Comparison of ENCODE assay signal across 1 cellular context in the genomic region with DNA sequence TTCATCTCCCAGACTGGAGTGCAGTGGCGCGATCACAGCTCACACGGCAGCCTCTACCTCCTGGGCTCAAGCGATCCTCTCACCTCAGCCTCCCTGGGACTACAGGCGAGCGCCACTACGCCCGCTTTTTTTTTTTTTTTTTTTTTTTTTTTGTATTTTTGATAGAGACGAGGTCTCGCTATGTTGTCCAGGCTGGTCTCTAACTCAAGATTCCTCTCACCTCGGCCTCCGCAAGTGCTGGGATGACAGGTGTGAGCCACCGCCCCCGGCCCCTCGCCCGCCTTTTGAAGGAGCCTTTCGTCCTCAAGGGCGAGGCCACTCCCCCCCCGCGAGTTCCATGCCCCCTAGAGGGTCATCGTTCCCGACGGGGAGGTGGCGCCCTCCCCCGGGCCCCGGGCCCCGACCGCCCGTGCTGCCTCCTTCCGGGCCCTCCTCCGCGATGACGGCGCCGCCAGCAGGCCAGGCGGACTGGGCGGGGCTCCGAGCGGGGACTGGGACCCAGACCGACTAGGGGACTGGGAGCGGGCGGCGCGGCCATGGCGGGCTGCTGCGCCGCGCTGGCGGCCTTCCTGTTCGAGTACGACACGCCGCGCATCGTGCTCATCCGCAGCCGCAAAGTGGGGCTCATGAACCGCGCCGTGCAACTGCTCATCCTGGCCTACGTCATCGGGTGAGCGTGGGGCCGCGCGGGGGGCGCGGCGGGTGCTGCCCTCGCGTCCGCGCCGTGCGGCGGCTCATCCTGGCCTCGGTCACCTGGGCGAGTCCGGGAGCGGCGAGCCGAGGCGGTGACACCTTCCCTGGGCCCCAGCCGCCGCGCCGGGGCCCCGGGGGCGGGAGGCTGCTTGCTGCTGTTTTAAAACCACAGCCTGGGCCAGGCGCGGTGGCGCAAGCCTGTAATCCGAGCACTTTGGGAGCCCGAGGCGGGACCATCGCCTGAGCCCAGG.
TF ChIP-seq lines count a peak whose summit lies in the region.

A gene with protein sequence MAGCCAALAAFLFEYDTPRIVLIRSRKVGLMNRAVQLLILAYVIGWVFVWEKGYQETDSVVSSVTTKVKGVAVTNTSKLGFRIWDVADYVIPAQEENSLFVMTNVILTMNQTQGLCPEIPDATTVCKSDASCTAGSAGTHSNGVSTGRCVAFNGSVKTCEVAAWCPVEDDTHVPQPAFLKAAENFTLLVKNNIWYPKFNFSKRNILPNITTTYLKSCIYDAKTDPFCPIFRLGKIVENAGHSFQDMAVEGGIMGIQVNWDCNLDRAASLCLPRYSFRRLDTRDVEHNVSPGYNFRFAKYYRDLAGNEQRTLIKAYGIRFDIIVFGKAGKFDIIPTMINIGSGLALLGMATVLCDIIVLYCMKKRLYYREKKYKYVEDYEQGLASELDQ (plus strand): TSS at position 501 of the 944 bp plus-strand sequence. CDS start 36 bp downstream, at position 537.

TF ChIP-seq in HepG2, 621 proteins besides CTCF, POLR2A, EP300 and RAD21 (continued from another document and continues in another):
- TF ChIP-seq, protein P1, sequence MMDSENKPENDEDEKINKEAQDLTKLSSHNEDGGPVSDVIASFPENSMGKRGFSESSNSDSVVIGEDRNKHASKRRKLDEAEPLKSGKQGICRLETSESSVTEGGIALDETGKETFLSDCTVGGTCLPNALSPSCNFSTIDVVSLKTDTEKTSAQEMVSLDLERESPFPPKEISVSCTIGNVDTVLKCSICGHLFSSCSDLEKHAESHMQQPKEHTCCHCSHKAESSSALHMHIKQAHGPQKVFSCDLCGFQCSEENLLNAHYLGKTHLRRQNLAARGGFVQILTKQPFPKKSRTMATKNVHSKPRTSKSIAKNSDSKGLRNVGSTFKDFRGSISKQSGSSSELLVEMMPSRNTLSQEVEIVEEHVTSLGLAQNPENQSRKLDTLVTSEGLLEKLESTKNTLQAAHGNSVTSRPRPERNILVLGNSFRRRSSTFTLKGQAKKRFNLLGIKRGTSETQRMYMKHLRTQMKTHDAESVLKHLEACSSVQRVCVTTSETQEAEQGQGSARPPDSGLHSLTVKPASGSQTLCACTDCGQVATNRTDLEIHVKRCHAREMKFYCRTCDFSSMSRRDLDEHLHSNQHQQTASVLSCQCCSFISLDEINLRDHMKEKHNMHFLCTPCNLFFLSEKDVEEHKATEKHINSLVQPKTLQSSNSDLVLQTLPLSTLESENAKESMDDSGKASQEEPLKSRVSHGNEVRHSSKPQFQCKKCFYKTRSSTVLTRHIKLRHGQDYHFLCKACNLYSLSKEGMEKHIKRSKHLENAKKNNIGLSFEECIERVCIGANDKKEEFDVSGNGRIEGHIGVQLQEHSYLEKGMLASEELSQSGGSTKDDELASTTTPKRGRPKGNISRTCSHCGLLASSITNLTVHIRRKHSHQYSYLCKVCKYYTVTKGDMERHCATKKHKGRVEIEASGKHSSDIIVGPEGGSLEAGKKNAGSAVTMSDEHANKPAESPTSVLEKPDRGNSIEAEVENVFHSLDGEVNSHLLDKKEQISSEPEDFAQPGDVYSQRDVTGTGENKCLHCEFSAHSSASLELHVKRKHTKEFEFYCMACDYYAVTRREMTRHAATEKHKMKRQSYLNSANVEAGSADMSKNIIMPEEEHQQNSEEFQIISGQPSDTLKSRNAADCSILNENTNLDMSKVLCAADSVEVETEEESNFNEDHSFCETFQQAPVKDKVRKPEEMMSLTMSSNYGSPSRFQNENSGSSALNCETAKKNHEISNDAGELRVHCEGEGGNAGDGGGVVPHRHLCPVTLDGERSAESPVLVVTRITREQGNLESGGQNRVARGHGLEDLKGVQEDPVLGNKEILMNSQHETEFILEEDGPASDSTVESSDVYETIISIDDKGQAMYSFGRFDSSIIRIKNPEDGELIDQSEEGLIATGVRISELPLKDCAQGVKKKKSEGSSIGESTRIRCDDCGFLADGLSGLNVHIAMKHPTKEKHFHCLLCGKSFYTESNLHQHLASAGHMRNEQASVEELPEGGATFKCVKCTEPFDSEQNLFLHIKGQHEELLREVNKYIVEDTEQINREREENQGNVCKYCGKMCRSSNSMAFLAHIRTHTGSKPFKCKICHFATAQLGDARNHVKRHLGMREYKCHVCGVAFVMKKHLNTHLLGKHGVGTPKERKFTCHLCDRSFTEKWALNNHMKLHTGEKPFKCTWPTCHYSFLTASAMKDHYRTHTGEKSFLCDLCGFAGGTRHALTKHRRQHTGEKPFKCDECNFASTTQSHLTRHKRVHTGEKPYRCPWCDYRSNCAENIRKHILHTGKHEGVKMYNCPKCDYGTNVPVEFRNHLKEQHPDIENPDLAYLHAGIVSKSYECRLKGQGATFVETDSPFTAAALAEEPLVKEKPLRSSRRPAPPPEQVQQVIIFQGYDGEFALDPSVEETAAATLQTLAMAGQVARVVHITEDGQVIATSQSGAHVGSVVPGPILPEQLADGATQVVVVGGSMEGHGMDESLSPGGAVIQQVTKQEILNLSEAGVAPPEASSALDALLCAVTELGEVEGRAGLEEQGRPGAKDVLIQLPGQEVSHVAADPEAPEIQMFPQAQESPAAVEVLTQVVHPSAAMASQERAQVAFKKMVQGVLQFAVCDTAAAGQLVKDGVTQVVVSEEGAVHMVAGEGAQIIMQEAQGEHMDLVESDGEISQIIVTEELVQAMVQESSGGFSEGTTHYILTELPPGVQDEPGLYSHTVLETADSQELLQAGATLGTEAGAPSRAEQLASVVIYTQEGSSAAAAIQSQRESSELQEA (CRISPR knock-in tag; IDR thresholded peaks at IDR 0.05; ENCODE audit: not compliant biosample characterization): no peak
- TF ChIP-seq ZNF468 (CRISPR knock-in tag; IDR thresholded peaks at IDR 0.05) (no peak; the same call in 1 of the 2 replicates), ZNF256 (CRISPR knock-in tag; conservative IDR thresholded peaks at IDR 0.05) (no peak), ZNF232 (CRISPR knock-in tag; IDR thresholded peaks at IDR 0.05; ENCODE audit: borderline replicate concordance) (no peak; the same call in 1 of the 2 replicates), PHF21A (CRISPR knock-in tag; IDR thresholded peaks at IDR 0.05) (0 out of 2 replicates have a peak, but pooled peaks have one; percentile 24), ZNF782 (CRISPR knock-in tag; IDR thresholded peaks at IDR 0.05; ENCODE audit: borderline replicate concordance) (no peak), ZSCAN31 (CRISPR knock-in tag; IDR thresholded peaks at IDR 0.05; ENCODE audit: low read depth) (peak; percentile 94), ZMAT5 (CRISPR knock-in tag; IDR thresholded peaks at IDR 0.05; ENCODE audit: borderline replicate concordance, low read depth) (no peak), PHB2 (IDR thresholded peaks at IDR 0.05; ENCODE audit: partially characterized antibody) (no peak), POGZ (CRISPR knock-in tag; IDR thresholded peaks at IDR 0.05) (peak; percentile 62), RFXAP (CRISPR knock-in tag; IDR thresholded peaks at IDR 0.05; ENCODE audit: borderline replicate concordance) (no peak; the same call in 1 of the 2 replicates), NCOA5 (CRISPR knock-in tag; IDR thresholded peaks at IDR 0.05) (no peak), TEAD2 (CRISPR knock-in tag; IDR thresholded peaks at IDR 0.05) (0 out of 2 replicates have a peak, but pooled peaks have one; percentile 35), ZNF605 (CRISPR knock-in tag; IDR thresholded peaks at IDR 0.05) (0 out of 2 replicates have a peak, but pooled peaks have one; percentile 23), HNRNPL (IDR thresholded peaks at IDR 0.05; ENCODE audit: low read depth, low read length) (no peak), ZNF331 (CRISPR knock-in tag; IDR thresholded peaks at IDR 0.05) (peak; percentile 57), TMF1 (CRISPR knock-in tag; IDR thresholded peaks at IDR 0.05; ENCODE audit: low read depth) (no peak), THAP11 (CRISPR knock-in tag; IDR thresholded peaks at IDR 0.05) (peak; percentile 68; the same call in 1 of the 2 replicates), CCAR2 (optimal IDR thresholded peaks at IDR 0.05; ENCODE audit: low read depth, low read length) (no peak), KDM6A (CRISPR knock-in tag; IDR thresholded peaks at IDR 0.05; ENCODE audit: low read depth) (no peak), ZNF263 (CRISPR knock-in tag; IDR thresholded peaks at IDR 0.05) (peak; percentile 37; the same call in 1 of the 2 replicates), ZNF343 (CRISPR knock-in tag; IDR thresholded peaks at IDR 0.05) (no peak), ZNF30 (CRISPR knock-in tag; IDR thresholded peaks at IDR 0.05) (0 out of 2 replicates have a peak, but pooled peaks have one; percentile 29), SKI (IDR thresholded peaks at IDR 0.05; ENCODE audit: partially characterized antibody) (peak; percentile 69), ZNF414 (CRISPR knock-in tag; IDR thresholded peaks at IDR 0.05) (0 out of 2 replicates have a peak, but pooled peaks have one; percentile 30), KLF16 (CRISPR knock-in tag; IDR thresholded peaks at IDR 0.05) (peak in 1 of 2 experiments; percentile 56; a peak in 1 of 4 replicates)
- TF ChIP-seq, protein P2, sequence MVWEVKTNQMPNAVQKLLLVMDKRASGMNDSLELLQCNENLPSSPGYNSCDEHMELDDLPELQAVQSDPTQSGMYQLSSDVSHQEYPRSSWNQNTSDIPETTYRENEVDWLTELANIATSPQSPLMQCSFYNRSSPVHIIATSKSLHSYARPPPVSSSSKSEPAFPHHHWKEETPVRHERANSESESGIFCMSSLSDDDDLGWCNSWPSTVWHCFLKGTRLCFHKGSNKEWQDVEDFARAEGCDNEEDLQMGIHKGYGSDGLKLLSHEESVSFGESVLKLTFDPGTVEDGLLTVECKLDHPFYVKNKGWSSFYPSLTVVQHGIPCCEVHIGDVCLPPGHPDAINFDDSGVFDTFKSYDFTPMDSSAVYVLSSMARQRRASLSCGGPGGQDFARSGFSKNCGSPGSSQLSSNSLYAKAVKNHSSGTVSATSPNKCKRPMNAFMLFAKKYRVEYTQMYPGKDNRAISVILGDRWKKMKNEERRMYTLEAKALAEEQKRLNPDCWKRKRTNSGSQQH (CRISPR knock-in tag; IDR thresholded peaks at IDR 0.05; ENCODE audit: low read depth): peak; percentile 58; the same call in 1 of the 2 replicates
- TF ChIP-seq, protein P3, sequence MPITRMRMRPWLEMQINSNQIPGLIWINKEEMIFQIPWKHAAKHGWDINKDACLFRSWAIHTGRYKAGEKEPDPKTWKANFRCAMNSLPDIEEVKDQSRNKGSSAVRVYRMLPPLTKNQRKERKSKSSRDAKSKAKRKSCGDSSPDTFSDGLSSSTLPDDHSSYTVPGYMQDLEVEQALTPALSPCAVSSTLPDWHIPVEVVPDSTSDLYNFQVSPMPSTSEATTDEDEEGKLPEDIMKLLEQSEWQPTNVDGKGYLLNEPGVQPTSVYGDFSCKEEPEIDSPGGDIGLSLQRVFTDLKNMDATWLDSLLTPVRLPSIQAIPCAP (CRISPR knock-in tag; IDR thresholded peaks at IDR 0.05; ENCODE audit: low read depth): no peak
- TF ChIP-seq, protein P4, sequence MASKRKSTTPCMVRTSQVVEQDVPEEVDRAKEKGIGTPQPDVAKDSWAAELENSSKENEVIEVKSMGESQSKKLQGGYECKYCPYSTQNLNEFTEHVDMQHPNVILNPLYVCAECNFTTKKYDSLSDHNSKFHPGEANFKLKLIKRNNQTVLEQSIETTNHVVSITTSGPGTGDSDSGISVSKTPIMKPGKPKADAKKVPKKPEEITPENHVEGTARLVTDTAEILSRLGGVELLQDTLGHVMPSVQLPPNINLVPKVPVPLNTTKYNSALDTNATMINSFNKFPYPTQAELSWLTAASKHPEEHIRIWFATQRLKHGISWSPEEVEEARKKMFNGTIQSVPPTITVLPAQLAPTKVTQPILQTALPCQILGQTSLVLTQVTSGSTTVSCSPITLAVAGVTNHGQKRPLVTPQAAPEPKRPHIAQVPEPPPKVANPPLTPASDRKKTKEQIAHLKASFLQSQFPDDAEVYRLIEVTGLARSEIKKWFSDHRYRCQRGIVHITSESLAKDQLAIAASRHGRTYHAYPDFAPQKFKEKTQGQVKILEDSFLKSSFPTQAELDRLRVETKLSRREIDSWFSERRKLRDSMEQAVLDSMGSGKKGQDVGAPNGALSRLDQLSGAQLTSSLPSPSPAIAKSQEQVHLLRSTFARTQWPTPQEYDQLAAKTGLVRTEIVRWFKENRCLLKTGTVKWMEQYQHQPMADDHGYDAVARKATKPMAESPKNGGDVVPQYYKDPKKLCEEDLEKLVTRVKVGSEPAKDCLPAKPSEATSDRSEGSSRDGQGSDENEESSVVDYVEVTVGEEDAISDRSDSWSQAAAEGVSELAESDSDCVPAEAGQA (IDR thresholded peaks at IDR 0.05; ENCODE audit: low read depth): no peak
- TF ChIP-seq, protein P4 (CRISPR knock-in tag; IDR thresholded peaks at IDR 0.05; ENCODE audit: borderline replicate concordance): 0 out of 2 replicates have a peak, but pooled peaks have one; percentile 82
